Comparison of ENCODE assay signal across 8 cellular contexts in the genomic region with DNA sequence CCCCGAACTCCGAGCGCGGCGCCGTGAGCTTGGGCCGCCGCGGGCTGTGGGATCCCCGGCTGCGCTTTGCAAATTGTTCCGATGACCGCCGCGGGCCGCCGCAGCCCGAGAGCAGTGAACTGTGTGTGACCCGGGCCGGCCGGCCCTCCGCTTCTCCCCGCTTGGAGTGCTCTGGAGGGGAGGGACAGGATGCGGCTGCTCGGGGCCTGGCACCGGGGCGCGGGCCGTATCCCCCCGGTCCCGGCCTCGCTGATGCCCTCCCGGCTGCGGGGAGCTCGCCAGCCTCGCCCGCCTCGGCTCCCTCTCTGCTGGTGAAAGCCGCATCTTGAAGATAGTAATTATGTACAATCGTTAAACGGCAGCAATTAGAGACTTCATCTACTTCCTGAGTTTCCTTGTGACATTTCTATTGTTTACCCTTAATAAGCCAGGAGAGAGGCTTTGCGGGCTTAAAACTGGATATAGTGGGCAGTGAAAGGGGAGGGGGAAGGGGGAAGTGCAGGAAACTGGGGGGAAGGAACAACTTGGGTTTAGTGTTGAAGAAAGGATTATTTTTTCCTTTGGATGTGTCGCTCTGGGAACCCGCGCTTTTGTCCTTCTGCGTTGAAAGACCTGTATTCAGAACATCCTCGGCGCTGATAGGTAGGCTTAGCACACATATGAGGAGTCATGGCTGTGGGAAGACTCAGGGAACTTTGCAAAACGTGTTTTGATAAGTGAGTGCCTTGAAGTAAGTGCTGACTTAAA. TPM values are rescaled to one million over a fixed set of nuclear protein-coding genes. Genes with fewer than 3 reads are reported as not detected.
DNase-seq lines count a peak whose midpoint lies in the region; ATAC-seq, FAIRE-seq and TF ChIP-seq lines count a peak whose summit lies in the region.

No MANE protein-coding gene starts in this region.

- H3K9me3 ChIP-seq in Panc1 (ENCODE audit: control insufficient read depth, insufficient read depth, low read depth, low read length) = no peaks in the 10 kb centered on the region
- no peaks in the 10 kb centered on the region for H3K9me3 ChIP-seq in pancreas

- H3K27me3 Mint-ChIP-seq in activated naive CD8-positive, alpha-beta T cell treated with anti-CD3 and anti-CD28 coated beads for 36 hours = peaks cover 32% of the 10 kb centered on the region

- intact Hi-C loops in Panc1 (cut with micrococcal nuclease; ENCODE audit: unreplicated experiment) = no loop called here
- intact Hi-C loops in left cardiac atrium (cut with DNase I) = loop anchor here (10.0 kb wide), 3 partner anchors 215 to 405 kb away; no protein-coding TSS in a partner anchor
- intact Hi-C loops in pancreas (cut with DNase I) = no loop called here

- H3K4me3 Mint-ChIP-seq in activated naive CD8-positive, alpha-beta T cell treated with anti-CD3 and anti-CD28 coated beads for 36 hours = peak overlapping the region; percentile 77

- H3K27ac ChIP-seq in Panc1 (ENCODE audit: low read length) = no peak overlapping the region
- peak overlapping the region; percentile 87 to 98 (median 96) for H3K27ac ChIP-seq in pancreas

- peak overlapping the region; percentile 11 to 29; a peak in 3 of 4 replicates for H3K4me3 ChIP-seq in Panc1 (ENCODE audit: low read depth in 2 of 2, low read length in 2 of 2)
- peak overlapping the region; percentile 84 to 99 (median 93) for H3K4me3 ChIP-seq in pancreas

- peaks cover 36% of the 10 kb centered on the region for H3K4me1 Mint-ChIP-seq in activated naive CD8-positive, alpha-beta T cell treated with anti-CD3 and anti-CD28 coated beads for 36 hours

- no peak for FAIRE-seq in pancreas (lab: Jason Lieb, UNC)

- no peaks in the 10 kb centered on the region for H3K36me3 ChIP-seq in Panc1 (ENCODE audit: control insufficient read depth, insufficient read depth, low read length)
- no peaks in the 10 kb centered on the region for H3K36me3 ChIP-seq in pancreas

- ATAC-seq in HG02885 (IDR thresholded peaks at IDR 0.05; ENCODE audit: poor library complexity, unreplicated experiment) = peak; percentile 26
- peak; percentile 64 for ATAC-seq in Panc1
- peak; percentile 49 to 79 for ATAC-seq in left cardiac atrium
- ATAC-seq in pancreas = peak; percentile 13 to 47 (median 36)

- DNase-seq in EL (peak; percentile 37), Panc1 (ENCODE audit: low read depth, low spot score) (no peak), left cardiac atrium (peak; percentile 65), pancreas (peak in 4 of 6 donors; percentile 50 to 85 (median 70)), NCI-H1694 treated with DMSO at 0.1 percent for 48 hours (lab: John Stamatoyannopoulos, UW) (no peak), NCI-H1694 (lab: John Stamatoyannopoulos, UW) (no peak)
- peak; percentile 45 for DNase-seq in activated naive CD8-positive, alpha-beta T cell treated with anti-CD3 and anti-CD28 coated beads for 36 hours

- CTCF ChIA-PET in Panc1 (lab: Charles Lee) = no interaction called here

- 1 to 2% methylated on average over 23 to 49 of the region's 49 CpGs for WGBS in pancreas, 2 donors

- POLR2A ChIA-PET in Panc1 (lab: Charles Lee) = no interaction called here

- H3K36me3 Mint-ChIP-seq in activated naive CD8-positive, alpha-beta T cell treated with anti-CD3 and anti-CD28 coated beads for 36 hours = no peaks in the 10 kb centered on the region

- peak overlapping the region; percentile 16 for H3K27ac Mint-ChIP-seq in activated naive CD8-positive, alpha-beta T cell treated with anti-CD3 and anti-CD28 coated beads for 36 hours

- no peaks in the 10 kb centered on the region for H3K4me1 ChIP-seq in Panc1 (ENCODE audit: control insufficient read depth, insufficient read depth, low read length)
- peaks cover 14 to 44% (median 42%) of the 10 kb centered on the region in 3 donors for H3K4me1 ChIP-seq in pancreas

- in situ Hi-C loops in Panc1 (cut with HindIII; ENCODE audit: low pct_unique_long_range_greater_than_20kb, low sequenced_read_pairs) = no loop called here

- H3K27me3 ChIP-seq in Panc1 (ENCODE audit: control insufficient read depth, insufficient read depth, low read length) (peaks cover 27% of the 10 kb centered on the region), pancreas (no peaks in the 10 kb centered on the region)

- H3K9me3 Mint-ChIP-seq in activated naive CD8-positive, alpha-beta T cell treated with anti-CD3 and anti-CD28 coated beads for 36 hours = no peaks in the 10 kb centered on the region

- BruUV-seq in Panc1 (replicated peaks; lab: Mats Ljungman, UMichigan) = no TSS peak

- TF ChIP-seq CTCF in Panc1 (IDR thresholded peaks at IDR 0.05) (no peak), pancreas (IDR thresholded peaks at IDR 0.05) (no peak)

RNA-seq across cellular contexts. Expression of gene PELI2, which starts 1.2 kb away (rescaled TPM):
- total RNA-seq in Panc1 (2021; ENCODE audit: unreplicated experiment) (0.28 TPM), left cardiac atrium (1 to 10 TPM; 3.0 to 3.7 TPM), pancreas (10 to 100 TPM; 27.0 to 46.6 (median 36.7) TPM)
- polyA plus RNA-seq in Panc1 (2012; ENCODE audit: insufficient read length) = 0.13 TPM
- total RNA-seq in activated naive CD8-positive, alpha-beta T cell treated with anti-CD3 and anti-CD28 coated beads for 36 hours = 1 to 10 TPM; 2.1 to 2.5 TPM
- 10 to 100 TPM in 1 of 2 donors, 1 to 10 TPM in 1; 6.0 to 10.7 TPM for polyA plus RNA-seq in pancreas

Comparison
In these comparisons a context has a peak if more than half of its experiments do, and no peak if none do; other contexts are left out.
1. DNase-seq: peak in EL (single experiment), activated naive CD8-positive, alpha-beta T cell treated with anti-CD3 and anti-CD28 coated beads for 36 hours (single experiment), left cardiac atrium (single experiment) and pancreas (4 of 6); none in Panc1 (single experiment), NCI-H1694 treated with DMSO at 0.1 percent for 48 hours (single experiment) and NCI-H1694 (single experiment).
2. RNA of gene PELI2, which starts 1.2 kb away (total RNA-seq): 27.0 to 46.6 TPM in pancreas; 3.0 to 3.7 TPM in left cardiac atrium, 2.1 to 2.5 TPM in activated naive CD8-positive, alpha-beta T cell treated with anti-CD3 and anti-CD28 coated beads for 36 hours and 0.28 TPM in Panc1 (single experiment); every median in the first group is over 4 times any median in the second.
3. intact Hi-C loops: an anchor here in left cardiac atrium (10.0 kb wide); none called in Panc1 and pancreas.
4. Peak in every context shown above with its lines, with median percentiles within 50 percentile points of each other: ATAC-seq.